Comparison of ENCODE assay signal across 30 cellular contexts in genomic region chr2:223824301-223824700, GRCh38.
"Had no signal": no experiment of that assay in that cellular context is flagged by ENCODE, and none has a peak within 500 bp of the region (broad histone marks: within the 10 kb centered on the region; RNA-seq: fewer than 3 reads in every experiment).

No MANE protein-coding gene starts in this region.

- H3K36me3 ChIP-seq: gastrocnemius medialis, neutrophil, ovary, right lobe of liver, uterus had no signal

- FAIRE-seq: bronchial epithelial cell, colon, TTC549 had no signal

- DNase-seq: activated CD4-positive, alpha-beta memory T cell treated with anti-CD3 and anti-CD28 coated beads for 36 hours; activated CD4-positive, alpha-beta T cell treated with anti-CD3 and anti-CD28 coated beads for 48 hours; activated gamma-delta T cell treated with Interleukin-2 at 50 U/mL for 16 hours; activated naive CD4-positive, alpha-beta T cell treated with anti-CD3 and anti-CD28 coated beads, Interleukin-2, amount 50 U/mL, for 16 hours; activated T-cell treated with anti-CD3 and anti-CD28 coated beads, Interleukin-2, amount 50 U/mL, for 4 hours; effector memory CD4-positive, alpha-beta T cell; gastrocnemius medialis; glutamatergic neuron; islet precursor cell; left ventricle myocardium superior; nephron progenitor cell; ovary; right lobe of liver; stimulated activated CD4-positive, alpha-beta T cell treated with anti-CD3 and anti-CD28 coated beads, Interleukin-2, amount 100 ng/mL, for 48 hours; stimulated activated naive CD8-positive, alpha-beta T cell treated with anti-CD3 and anti-CD28 coated beads, Interleukin-15, amount 100 ng/mL, for 72 hours; substantia nigra; T-helper 9 cell; uterus had no signal

- H3K4me1 ChIP-seq: gastrocnemius medialis, right lobe of liver, uterus had no signal

- H3K4me3 Mint-ChIP-seq: activated CD4-positive, alpha-beta memory T cell treated with anti-CD3 and anti-CD28 coated beads for 36 hours; activated T-cell treated with anti-CD3 and anti-CD28 coated beads, Interleukin-2, amount 50 U/mL, for 4 hours; activated T-helper 17 cell treated with anti-CD3 and anti-CD28 coated beads, Interleukin-2, amount 50 U/mL, for 72 hours; central memory CD8-positive, alpha-beta T cell; nephron progenitor cell; stimulated activated naive CD8-positive, alpha-beta T cell treated with anti-CD3 and anti-CD28 coated beads, Interleukin-15, amount 100 ng/mL, for 72 hours; T-helper 1 cell treated with Interleukin-12 subunit alpha and Interleukin-12 subunit beta and Interleukin-4 antibody, amounts not matched to agents 30 μg/mL and 1 μg/mL, for 36 hours; type B pancreatic cell had no signal

- H3K27me3 Mint-ChIP-seq: activated CD4-positive, alpha-beta memory T cell treated with anti-CD3 and anti-CD28 coated beads for 36 hours; activated T-helper 17 cell treated with anti-CD3 and anti-CD28 coated beads, Interleukin-2, amount 50 U/mL, for 72 hours; central memory CD8-positive, alpha-beta T cell; progenitor cell of endocrine pancreas; stimulated activated naive CD8-positive, alpha-beta T cell treated with anti-CD3 and anti-CD28 coated beads, Interleukin-15, amount 100 ng/mL, for 72 hours; type B pancreatic cell had no signal

- H3K9me3 ChIP-seq: gastrocnemius medialis, neutrophil, ovary, right lobe of liver, uterus had no signal

- H3K36me3 Mint-ChIP-seq: activated CD4-positive, alpha-beta memory T cell treated with anti-CD3 and anti-CD28 coated beads for 36 hours; type B pancreatic cell had no signal

- H3K4me2 ChIP-seq: hepatocyte had no signal

- H3K4me3 ChIP-seq: gastrocnemius medialis, hepatocyte, ovary, right lobe of liver, uterus had no signal

- H2AFZ ChIP-seq: hepatocyte had no signal

- H3K27ac ChIP-seq: gastrocnemius medialis, hepatocyte, neutrophil, ovary, right lobe of liver, uterus, VCaP had no signal

- H3K27me3 ChIP-seq: gastrocnemius medialis, hepatocyte, neutrophil, ovary, right lobe of liver, uterus had no signal

- ATAC-seq: activated CD4-positive, CD25-positive, alpha-beta regulatory T cell treated with anti-CD3 and anti-CD28 coated beads, Interleukin-2, amount 50 U/mL, for 24 hours; activated T-cell treated with anti-CD3 and anti-CD28 coated beads, Interleukin-2, amount 50 U/mL, for 4 hours; activated T-helper 17 cell treated with anti-CD3 and anti-CD28 coated beads, Interleukin-2, amount 50 U/mL, for 72 hours; gastrocnemius medialis; left ventricle myocardium superior; right lobe of liver; stimulated activated naive CD8-positive, alpha-beta T cell treated with anti-CD3 and anti-CD28 coated beads, Interleukin-15, amount 100 ng/mL, for 72 hours had no signal

- H3K27ac Mint-ChIP-seq: activated CD4-positive, alpha-beta memory T cell treated with anti-CD3 and anti-CD28 coated beads for 36 hours; activated T-helper 17 cell treated with anti-CD3 and anti-CD28 coated beads, Interleukin-2, amount 50 U/mL, for 72 hours; nephron progenitor cell; progenitor cell of endocrine pancreas; stimulated activated naive CD8-positive, alpha-beta T cell treated with anti-CD3 and anti-CD28 coated beads, Interleukin-15, amount 100 ng/mL, for 72 hours; T-helper 1 cell treated with Interleukin-12 subunit alpha and Interleukin-12 subunit beta and Interleukin-4 antibody, amounts not matched to agents 30 μg/mL and 1 μg/mL, for 36 hours; type B pancreatic cell had no signal

- H3K9me3 Mint-ChIP-seq: activated CD4-positive, alpha-beta memory T cell treated with anti-CD3 and anti-CD28 coated beads for 36 hours; activated T-cell treated with anti-CD3 and anti-CD28 coated beads, Interleukin-2, amount 50 U/mL, for 4 hours; activated T-helper 17 cell treated with anti-CD3 and anti-CD28 coated beads, Interleukin-2, amount 50 U/mL, for 72 hours; central memory CD8-positive, alpha-beta T cell; stimulated activated naive CD8-positive, alpha-beta T cell treated with anti-CD3 and anti-CD28 coated beads, Interleukin-15, amount 100 ng/mL, for 72 hours; T-helper 1 cell treated with Interleukin-12 subunit alpha and Interleukin-12 subunit beta and Interleukin-4 antibody, amounts not matched to agents 30 μg/mL and 1 μg/mL, for 36 hours had no signal

- H3K4me1 Mint-ChIP-seq: central memory CD8-positive, alpha-beta T cell; nephron progenitor cell had no signal
